ENCODE assay signal across 26 cellular contexts in genomic region chr10:93512565-93512964, GRCh38. TPM values are rescaled to one million over a fixed set of nuclear protein-coding genes. Genes with fewer than 3 reads are reported as not detected.
DNase-seq lines count a peak whose midpoint lies in the region; ATAC-seq, FAIRE-seq and TF ChIP-seq lines count a peak whose summit lies in the region.
"Had no signal": no experiment of that assay in that cellular context is flagged by ENCODE, and none has a peak within 500 bp of the region (broad histone marks: within the 10 kb centered on the region; RNA-seq: fewer than 3 reads in every experiment).

No MANE protein-coding gene starts in this region.

- no peaks in the 10 kb centered on the region for H3K4me1 ChIP-seq in astrocyte (ENCODE audit: insufficient read depth, low read length)
- H3K4me1 ChIP-seq in foreskin keratinocyte: no peaks in the 10 kb centered on the region
- no peaks in the 10 kb centered on the region for H3K4me1 ChIP-seq in MM.1S (ENCODE audit: low read length)
- H3K4me1 ChIP-seq: prostate gland had no signal

- H2AFZ ChIP-seq in astrocyte (ENCODE audit: low read depth, low read length): no peak overlapping the region
- H2AFZ ChIP-seq in MM.1S (ENCODE audit: low read length): no peak overlapping the region
- H2AFZ ChIP-seq: GM23338 had no signal

- H3K4me3 Mint-ChIP-seq in astrocyte (ENCODE audit: unreplicated experiment): no peak overlapping the region
- H3K4me3 Mint-ChIP-seq: activated T-cell treated with anti-CD3 and anti-CD28 coated beads, Interleukin-2, amount 50 U/mL, for 24 hours; CD8-positive, alpha-beta memory T cell; central memory CD8-positive, alpha-beta T cell; GM23338; neural crest cell had no signal

- H3K9ac ChIP-seq in astrocyte (ENCODE audit: low read length): peak overlapping the region; percentile 4
- no peak overlapping the region for H3K9ac ChIP-seq in MM.1S (ENCODE audit: low read length)

- peak; percentile 74 for FAIRE-seq in astrocyte (lab: Jason Lieb, UNC)
- FAIRE-seq: GM12892 had no signal

- H3F3A ChIP-seq in MM.1S (ENCODE audit: insufficient read depth, low read length): no peaks in the 10 kb centered on the region

- H3K36me3 Mint-ChIP-seq in astrocyte (ENCODE audit: low read depth, unreplicated experiment): no peaks in the 10 kb centered on the region
- H3K36me3 Mint-ChIP-seq: CD8-positive, alpha-beta memory T cell had no signal

- no peak overlapping the region for H3K27ac Mint-ChIP-seq in astrocyte (ENCODE audit: unreplicated experiment)
- H3K27ac Mint-ChIP-seq: activated T-cell treated with anti-CD3 and anti-CD28 coated beads, Interleukin-2, amount 50 U/mL, for 24 hours; CD8-positive, alpha-beta memory T cell; GM23338 had no signal

- H3K79me2 ChIP-seq in astrocyte (ENCODE audit: insufficient read depth, low read length) (no peaks in the 10 kb centered on the region), MM.1S (ENCODE audit: low read length) (no peaks in the 10 kb centered on the region)

- H3K9me2 ChIP-seq in MM.1S (replicated peaks; ENCODE audit: insufficient read depth, low read length): no peaks in the 10 kb centered on the region

- H3K4me1 Mint-ChIP-seq in astrocyte (ENCODE audit: low read depth, unreplicated experiment): no peaks in the 10 kb centered on the region
- H3K4me1 Mint-ChIP-seq: central memory CD8-positive, alpha-beta T cell; neural crest cell had no signal

- H3K36me3 ChIP-seq in astrocyte (ENCODE audit: insufficient read depth, low read length): peaks cover 3% of the 10 kb centered on the region
- no peaks in the 10 kb centered on the region for H3K36me3 ChIP-seq in MM.1S (replicated peaks; ENCODE audit: insufficient read depth, low read length)
- H3K36me3 ChIP-seq: lower lobe of right lung, prostate gland had no signal

- peak overlapping the region; percentile 28 for H3K27ac ChIP-seq in astrocyte (ENCODE audit: low read depth, low read length)
- H3K27ac ChIP-seq in foreskin keratinocyte: no peak overlapping the region
- H3K27ac ChIP-seq in MM.1S (ENCODE audit: low read length): no peak overlapping the region
- H3K27ac ChIP-seq: lower lobe of right lung, prostate gland had no signal

- peak; percentile 52 for DNase-seq in AG08396 (ENCODE audit: low spot score)
- peak; percentile 63 for DNase-seq in HT1080 (ENCODE audit: low read depth)
- DNase-seq in astrocyte (ENCODE audit: low read depth): peak; percentile 54
- DNase-seq in foreskin keratinocyte: peak; percentile 11 to 54
- DNase-seq in nucleus accumbens (lab: John Stamatoyannopoulos, UW): no peak
- no peak for DNase-seq in DMS 273 treated with DMSO at 0.1 percent for 48 hours (lab: John Stamatoyannopoulos, UW)
- no peak for DNase-seq in MM.1S
- DNase-seq: activated CD4-positive, CD25-positive, alpha-beta regulatory T cell treated with anti-CD3 and anti-CD28 coated beads, Interleukin-2, amount 50 U/mL, for 72 hours; activated naive CD4-positive, alpha-beta T cell; activated T-cell treated with anti-CD3 and anti-CD28 coated beads, Interleukin-2, amount 50 U/mL, for 24 hours; amygdala; CD8-positive, alpha-beta memory T cell; DMS53; lower lobe of right lung; NCI-H2227 treated with DMSO at 0.1 percent for 48 hours; SHP77; stimulated activated CD4-positive, alpha-beta T cell treated with anti-CD3 and anti-CD28 coated beads, Interleukin-1b, Interleukin-23, amount 100 ng/mL, for 48 hours had no signal

- no peak for TF ChIP-seq CTCF in astrocyte (IDR thresholded peaks at IDR 0.05; ENCODE audit: insufficient read depth, low read depth, low read length)
- TF ChIP-seq CTCF in foreskin keratinocyte (conservative IDR thresholded peaks at IDR 0.05): no peak
- TF ChIP-seq CTCF in MM.1S (IDR thresholded peaks at IDR 0.05; ENCODE audit: low read length): no peak

- H3K9me3 Mint-ChIP-seq in astrocyte (ENCODE audit: unreplicated experiment): no peaks in the 10 kb centered on the region
- H3K9me3 Mint-ChIP-seq: activated T-cell treated with anti-CD3 and anti-CD28 coated beads, Interleukin-2, amount 50 U/mL, for 24 hours; CD8-positive, alpha-beta memory T cell; central memory CD8-positive, alpha-beta T cell; GM23338; neural crest cell had no signal

- H3K27me3 Mint-ChIP-seq in astrocyte (ENCODE audit: low read depth, unreplicated experiment): no peaks in the 10 kb centered on the region
- H3K27me3 Mint-ChIP-seq: activated T-cell treated with anti-CD3 and anti-CD28 coated beads, Interleukin-2, amount 50 U/mL, for 24 hours; CD8-positive, alpha-beta memory T cell; central memory CD8-positive, alpha-beta T cell had no signal

- no peaks in the 10 kb centered on the region for H3K9me3 ChIP-seq in astrocyte (ENCODE audit: insufficient read depth, low read depth, low read length)
- no peaks in the 10 kb centered on the region for H3K9me3 ChIP-seq in MM.1S (replicated peaks; ENCODE audit: insufficient read depth, low read length)
- H3K9me3 ChIP-seq: lower lobe of right lung, prostate gland had no signal

- H3K27me3 ChIP-seq in astrocyte (ENCODE audit: insufficient read depth, low read length) (no peaks in the 10 kb centered on the region), foreskin keratinocyte (no peaks in the 10 kb centered on the region), MM.1S (replicated peaks; ENCODE audit: insufficient read depth, low read length) (no peaks in the 10 kb centered on the region)

- no peak overlapping the region for H3K4me3 ChIP-seq in astrocyte (ENCODE audit: insufficient read depth, low read depth, low read length)
- H3K4me3 ChIP-seq in MM.1S (ENCODE audit: low read length): no peak overlapping the region
- H3K4me3 ChIP-seq: GM23338, lower lobe of right lung, prostate gland, skin epidermis had no signal

- ATAC-seq in foreskin keratinocyte: peak; percentile 57
- no peak for ATAC-seq in HG03139 (IDR thresholded peaks at IDR 0.05; ENCODE audit: unreplicated experiment)
- ATAC-seq: GM23338, lower lobe of right lung had no signal

- H4K20me1 ChIP-seq in astrocyte (ENCODE audit: insufficient read depth, low read length) (no peaks in the 10 kb centered on the region), MM.1S (ENCODE audit: insufficient read depth, low read length) (no peaks in the 10 kb centered on the region)

- no peak overlapping the region for H3K4me2 ChIP-seq in astrocyte (ENCODE audit: low read length)
- H3K4me2 ChIP-seq in MM.1S (ENCODE audit: low read depth, low read length): no peak overlapping the region
- H3K4me2 ChIP-seq: GM23338 had no signal

RNA-seq across cellular contexts. Expression of gene CEP55, which starts 16.2 kb away (rescaled TPM):
- 86.3 and 87.3 TPM in 2 replicates for total RNA-seq in HT1080 (2014; rRNA removed; shearing (Covaris generic))
- polyA plus RNA-seq in HT1080 (2015; cell fraction: cytosol; rRNA removed): 65.3 and 71.0 TPM in 2 replicates
- polyA plus RNA-seq in HT1080 (2015; cell fraction: nucleus; rRNA removed): 41.7 and 49.9 TPM in 2 replicates
- 2.0 and 3.7 TPM in 2 replicates for total RNA-seq in astrocyte
- total RNA-seq in foreskin keratinocyte: 58.5 and 78.4 TPM in 2 replicates
- polyA plus RNA-seq in foreskin keratinocyte: 28.2 and 42.3 TPM in 2 replicates

RNA-seq across cellular contexts. Expression of gene MYOF, which starts 30.4 kb away (rescaled TPM):
- total RNA-seq in HT1080 (2014; rRNA removed; shearing (Covaris generic)): 72.7 and 85.0 TPM in 2 replicates
- polyA plus RNA-seq in HT1080 (2015; cell fraction: cytosol; rRNA removed): 89.5 and 122 TPM in 2 replicates
- polyA plus RNA-seq in HT1080 (2015; cell fraction: nucleus; rRNA removed): 329 and 332 TPM in 2 replicates
- total RNA-seq in astrocyte: 299 and 306 TPM in 2 replicates
- 227 and 235 TPM in 2 replicates for total RNA-seq in foreskin keratinocyte
- polyA plus RNA-seq in foreskin keratinocyte: 56.1 and 63.0 TPM in 2 replicates
- polyA plus RNA-seq: CD8-positive, alpha-beta memory T cell had no signal

RNA-seq across cellular contexts. Expression of gene FFAR4, which starts 53.9 kb away (rescaled TPM):
- not detected in 2 replicates for total RNA-seq in HT1080 (2014; rRNA removed; shearing (Covaris generic))
- polyA plus RNA-seq in HT1080 (2015; cell fraction: cytosol; rRNA removed): not detected in 2 replicates
- polyA plus RNA-seq in HT1080 (2015; cell fraction: nucleus; rRNA removed): not detected in 2 replicates
- total RNA-seq in astrocyte: not detected in 2 replicates
- total RNA-seq in foreskin keratinocyte: not detected in 2 replicates
- polyA plus RNA-seq in foreskin keratinocyte: not detected in 2 replicates
- total RNA-seq: CD8-positive, alpha-beta memory T cell; epithelial cell of proximal tubule; GM23338; kidney epithelial cell had no signal
- polyA plus RNA-seq: CD8-positive, alpha-beta memory T cell had no signal

Comparison
In these comparisons a context has a peak if more than half of its experiments do, and no peak if none do; other contexts are left out.
1. DNase-seq: peak in AG08396 (single experiment), HT1080 (single experiment), astrocyte (single experiment) and foreskin keratinocyte (2 of 2); none in nucleus accumbens (0 of 56), DMS 273 treated with DMSO at 0.1 percent for 48 hours (single experiment) and MM.1S (single experiment).
2. RNA of gene CEP55, which starts 16.2 kb away (total RNA-seq): 86.3 to 87.3 TPM in HT1080 and 58.5 to 78.4 TPM in foreskin keratinocyte; 2.0 to 3.7 TPM in astrocyte; every median in the first group is over 10 times any median in the second.